Comparison of ENCODE assay signal across 16 cellular contexts in genomic region chr3:81742581-81742980, GRCh38. TPM values are rescaled to one million over a fixed set of nuclear protein-coding genes. Genes with fewer than 3 reads are reported as not detected.
A peak's percentile ranks its signal among the peaks of the same experiment; 100 is the strongest.
DNase-seq lines count a peak whose midpoint lies in the region; ATAC-seq, FAIRE-seq and TF ChIP-seq lines count a peak whose summit lies in the region.
"Had no signal": no experiment of that assay in that cellular context is flagged by ENCODE, and none has a peak within 500 bp of the region (broad histone marks: within the 10 kb centered on the region; RNA-seq: fewer than 3 reads in every experiment).

No MANE protein-coding gene starts in this region.

- no peak for TF ChIP-seq POLR2A in K562 (conservative IDR thresholded peaks at IDR 0.05)

- BruUV-seq in K562 (replicated peaks; lab: Mats Ljungman, UMichigan) = no TSS peak

- no peaks in the 10 kb centered on the region for H3K9me1 ChIP-seq in K562 (ENCODE audit: control insufficient read depth, insufficient read depth, low read length)

- H3K27ac ChIP-seq in HL-60 (replicated peaks) (peak overlapping the region; percentile 72; the same call in 1 of the 2 replicates), K562 (ENCODE audit: extremely low read depth, low read depth, low read length) (peak overlapping the region; percentile 77), left lung (peak overlapping the region; percentile 68 to 80), thoracic aorta (peak overlapping the region; percentile 81 to 91)

- intact Hi-C loops in K562 (cut with micrococcal nuclease) = no loop called here
- intact Hi-C loops in left lung (cut with DNase I) = no loop called here

- POLR2A ChIA-PET in K562 (lab: Yijun Ruan, JAX) = no interaction called here

- H3K9me3 ChIP-seq in K562 (replicated peaks; ENCODE audit: control insufficient read depth, insufficient read depth, low read depth, low read length) = no peaks in the 10 kb centered on the region
- no peaks in the 10 kb centered on the region for H3K9me3 ChIP-seq in left lung
- H3K9me3 ChIP-seq in thoracic aorta = no peaks in the 10 kb centered on the region

- no peaks in the 10 kb centered on the region for H3K27me3 ChIP-seq in HL-60 (ENCODE audit: insufficient read depth, poor library complexity, severe bottlenecking)
- no peaks in the 10 kb centered on the region for H3K27me3 ChIP-seq in K562 (ENCODE audit: control insufficient read depth in 2 of 2, insufficient read depth in 2 of 2, low read length in 2 of 2)
- H3K27me3 ChIP-seq in left lung = no peaks in the 10 kb centered on the region
- H3K27me3 ChIP-seq in thoracic aorta (replicated peaks; ENCODE audit: insufficient read depth) = no peaks in the 10 kb centered on the region

- no peaks in the 10 kb centered on the region for H3K27me3 Mint-ChIP-seq in activated naive CD8-positive, alpha-beta T cell treated with anti-CD3 and anti-CD28 coated beads for 36 hours
- H3K27me3 Mint-ChIP-seq: stimulated activated naive B cell treated with anti-CD40 and anti-IgM and Interleukin-4, amounts not matched to agents 10 μg/mL and 1 μg/mL and 100 μg/mL, for 72 hours; T-helper 17 cell had no signal

- no peak overlapping the region for H3K4me2 ChIP-seq in K562 (ENCODE audit: insufficient read depth, low read length)

- H3K4me1 ChIP-seq in K562 (replicated peaks in 1 of 2; ENCODE audit: control insufficient read depth in 2 of 2, insufficient read depth in 2 of 2, low read length in 2 of 2) (peaks cover 0 to 22% of the 10 kb centered on the region in 2 experiments; a peak in 4 of 5 replicates), left lung (peaks cover 23 to 37% of the 10 kb centered on the region in 2 donors), thoracic aorta (ENCODE audit: control insufficient read depth in 1 of 2, low read depth in 2 of 2) (peaks cover 35 to 60% of the 10 kb centered on the region in 2 donors)

- no peak overlapping the region for H3K4me3 ChIP-seq in HL-60 (replicated peaks; ENCODE audit: insufficient read depth, low read length)
- no peak overlapping the region for H3K4me3 ChIP-seq in K562
- no peak overlapping the region for H3K4me3 ChIP-seq in left lung
- H3K4me3 ChIP-seq in thoracic aorta = peak overlapping the region; percentile 8

- no peak overlapping the region; the same call in 1 of the 2 replicates for H2AFZ ChIP-seq in K562 (ENCODE audit: low read depth, low read length)

- in situ Hi-C loops in K562 (cut with MboI) = no loop called here

- H3K4me1 Mint-ChIP-seq in activated naive CD8-positive, alpha-beta T cell treated with anti-CD3 and anti-CD28 coated beads for 36 hours = peaks cover 13% of the 10 kb centered on the region
- H3K4me1 Mint-ChIP-seq: T-helper 17 cell had no signal

- H3K27ac Mint-ChIP-seq in activated naive CD8-positive, alpha-beta T cell treated with anti-CD3 and anti-CD28 coated beads for 36 hours = no peak overlapping the region
- H3K27ac Mint-ChIP-seq: stimulated activated naive B cell treated with anti-CD40 and anti-IgM and Interleukin-4, amounts not matched to agents 10 μg/mL and 1 μg/mL and 100 μg/mL, for 72 hours had no signal

- H3K9me3 Mint-ChIP-seq in activated naive CD8-positive, alpha-beta T cell treated with anti-CD3 and anti-CD28 coated beads for 36 hours = no peaks in the 10 kb centered on the region
- H3K9me3 Mint-ChIP-seq: stimulated activated naive B cell treated with anti-CD40 and anti-IgM and Interleukin-4, amounts not matched to agents 10 μg/mL and 1 μg/mL and 100 μg/mL, for 72 hours had no signal

- no peaks in the 10 kb centered on the region for H3K36me3 ChIP-seq in K562 (ENCODE audit: control insufficient read depth, insufficient read depth, low read length)
- no peaks in the 10 kb centered on the region for H3K36me3 ChIP-seq in left lung
- H3K36me3 ChIP-seq in thoracic aorta = no peaks in the 10 kb centered on the region

- ATAC-seq in K562 (no peak), left lung (no peak), thoracic aorta (ENCODE audit: insufficient number of reproducible peaks, low FRiP score, low read depth) (no peak), HG03196 (IDR thresholded peaks at IDR 0.05; ENCODE audit: unreplicated experiment) (no peak)
- ATAC-seq: stimulated activated naive B cell treated with anti-CD40 and anti-IgM and Interleukin-4, amounts not matched to agents 10 μg/mL and 1 μg/mL and 100 μg/mL, for 72 hours; T-helper 17 cell had no signal

- peaks cover 34% of the 10 kb centered on the region for H3K36me3 Mint-ChIP-seq in activated naive CD8-positive, alpha-beta T cell treated with anti-CD3 and anti-CD28 coated beads for 36 hours

- no peak for TF ChIP-seq RAD21 in K562 (CRISPR knock-in tag; conservative IDR thresholded peaks at IDR 0.05 in 1 of 2, IDR thresholded peaks at IDR 0.05 in 1 of 2)

- CTCF ChIA-PET in K562 (lab: Yijun Ruan, JAX; ENCODE audit: low intra/inter-chr PET ratio) = interaction anchor here (0.6 kb wide), 1 partner anchor 28 kb away, joined by 3 read pairs; no protein-coding TSS in a partner anchor

- no peak for FAIRE-seq in K562 (lab: Jason Lieb, UNC)

- H3K9ac ChIP-seq in K562 (ENCODE audit: insufficient read depth in 1 of 2, low read depth in 2 of 2, low read length in 2 of 2) = no peak overlapping the region; a peak in 1 of 4 replicates

- no peaks in the 10 kb centered on the region for H4K20me1 ChIP-seq in K562 (replicated peaks; ENCODE audit: control insufficient read depth, insufficient read depth, low read length)

- no peak for TF ChIP-seq EP300 in K562 (IDR thresholded peaks at IDR 0.05; ENCODE audit: low read length)

- TF ChIP-seq CTCF in HL-60 (IDR thresholded peaks at IDR 0.05; ENCODE audit: insufficient read depth, low read length) = no peak
- no peak for TF ChIP-seq CTCF in K562 (IDR thresholded peaks at IDR 0.05 in 2 of 3, conservative IDR thresholded peaks at IDR 0.05 in 1 of 3; ENCODE audit: insufficient read depth in 2 of 3, low read depth in 1 of 3, low read length in 3 of 3)
- TF ChIP-seq CTCF in left lung (IDR thresholded peaks at IDR 0.05) = no peak
- TF ChIP-seq CTCF in thoracic aorta (IDR thresholded peaks at IDR 0.05) = no peak

- DNase-seq in HL-60 (ENCODE audit: low read depth in 1 of 2, low spot score in 1 of 2) (no peak), K562 (ENCODE audit: extremely low read depth in 1 of 4, low spot score in 3 of 4) (no peak), left lung (no peak), thoracic aorta (ENCODE audit: low spot score) (no peak), NCI-H774 (lab: John Stamatoyannopoulos, UW) (no peak)
- no peak for DNase-seq in stimulated activated CD4-positive, alpha-beta T cell treated with anti-CD3 and anti-CD28 coated beads, Interleukin-4, amount 100 ng/mL, for 4 hours
- DNase-seq in activated naive CD8-positive, alpha-beta T cell treated with anti-CD3 and anti-CD28 coated beads for 36 hours = no peak
- DNase-seq: activated CD4-positive, alpha-beta T cell treated with anti-CD3 and anti-CD28 coated beads, Interleukin-2, amount 50 U/mL, for 48 hours; activated gamma-delta T cell; cerebellar nuclear complex; MM.1S; occipital lobe; stimulated activated CD4-positive, alpha-beta T cell treated with anti-CD3 and anti-CD28 coated beads, Interleukin-1b, Interleukin-23, amount 100 ng/mL, for 48 hours; stimulated activated naive B cell treated with anti-CD40 and anti-IgM and Interleukin-4, amounts not matched to agents 10 μg/mL and 1 μg/mL and 100 μg/mL, for 72 hours; T-helper 17 cell had no signal

- H3K79me2 ChIP-seq in K562 (ENCODE audit: control insufficient read depth, insufficient read depth, low read length) = 0 out of 3 replicates have a peak, but pooled peaks cover 10% of the 10 kb centered on the region

- 52% methylated on average over 6 of the region's 6 CpGs for WGBS in K562 (ENCODE audit: insufficient coverage, low coverage, missing lambda C conversion rate)

- H3K4me3 Mint-ChIP-seq in activated naive CD8-positive, alpha-beta T cell treated with anti-CD3 and anti-CD28 coated beads for 36 hours = no peak overlapping the region
- H3K4me3 Mint-ChIP-seq: stimulated activated naive B cell treated with anti-CD40 and anti-IgM and Interleukin-4, amounts not matched to agents 10 μg/mL and 1 μg/mL and 100 μg/mL, for 72 hours had no signal

RNA-seq across cellular contexts. Expression of gene GBE1, which starts 18.9 kb away (rescaled TPM):
- total RNA-seq in K562 (2011; cell fraction: chromatin; rRNA removed; ENCODE audit: low replicate concordance) = 23.8 and 50.0 TPM in 2 replicates
- 12.1 and 12.3 TPM in 2 replicates for total RNA-seq in K562 (2011; cell fraction: nucleolus; rRNA removed)
- total RNA-seq in K562 (2011; cell fraction: nucleoplasm; rRNA removed) = 17.7 and 23.6 TPM in 2 replicates
- total RNA-seq in K562 (2014; rRNA removed) (8.1 and 9.4 TPM in 2 replicates), K562 (2014; rRNA removed; fragmentation: Illumina TruSeq; extraction: Trizol) (18.2 and 21.6 TPM in 2 replicates), K562 (2015; rRNA removed; fragmentation: Illumina TruSeq; extraction: Trizol) (20.0 and 23.4 TPM in 2 replicates), K562 (2021) (13.8 TPM in 2 replicates), left lung (10 to 100 TPM; 30.3 to 53.1 TPM), thoracic aorta (10 to 100 TPM; 60.1 to 67.1 TPM)
- polyA plus RNA-seq in K562 (2011; rRNA removed) (15.6 and 25.6 TPM in 2 replicates), K562 (2014; fragmentation: Illumina TruSeq; extraction: Trizol) (12.2 and 13.1 TPM in 2 replicates), K562 (2014; fragmentation: Nextera tagmentation; extraction: Ambion mirVana) (1 to 10 TPM; 7.9 to 9.2 TPM), K562 (2014; rRNA removed) (9.5 and 9.9 TPM in 2 replicates)
- 5.0 and 10.7 TPM in 2 replicates for polyA plus RNA-seq in K562 (2011; cell fraction: cytosol; rRNA removed)
- polyA plus RNA-seq in K562 (2011; cell fraction: nucleus; rRNA removed) = 6.8 and 8.0 TPM in 2 replicates
- 12.7 and 21.1 TPM in 2 replicates for polyA plus RNA-seq in K562 (2012)
- 45.0 and 45.3 TPM in 2 replicates for polyA minus RNA-seq in K562 (2011; rRNA and poly(A)+ RNA removed)
- polyA minus RNA-seq in K562 (2011; cell fraction: cytosol; rRNA and poly(A)+ RNA removed) = 10.6 and 12.1 TPM in 2 replicates
- 36.9 and 43.8 TPM in 2 replicates for polyA minus RNA-seq in K562 (2011; cell fraction: nucleus; rRNA and poly(A)+ RNA removed)
- 10 to 100 TPM; 69.2 to 70.4 TPM for total RNA-seq in activated naive CD8-positive, alpha-beta T cell treated with anti-CD3 and anti-CD28 coated beads for 36 hours
